23 cellular contexts compared by ENCODE assay signal in the genomic region with DNA sequence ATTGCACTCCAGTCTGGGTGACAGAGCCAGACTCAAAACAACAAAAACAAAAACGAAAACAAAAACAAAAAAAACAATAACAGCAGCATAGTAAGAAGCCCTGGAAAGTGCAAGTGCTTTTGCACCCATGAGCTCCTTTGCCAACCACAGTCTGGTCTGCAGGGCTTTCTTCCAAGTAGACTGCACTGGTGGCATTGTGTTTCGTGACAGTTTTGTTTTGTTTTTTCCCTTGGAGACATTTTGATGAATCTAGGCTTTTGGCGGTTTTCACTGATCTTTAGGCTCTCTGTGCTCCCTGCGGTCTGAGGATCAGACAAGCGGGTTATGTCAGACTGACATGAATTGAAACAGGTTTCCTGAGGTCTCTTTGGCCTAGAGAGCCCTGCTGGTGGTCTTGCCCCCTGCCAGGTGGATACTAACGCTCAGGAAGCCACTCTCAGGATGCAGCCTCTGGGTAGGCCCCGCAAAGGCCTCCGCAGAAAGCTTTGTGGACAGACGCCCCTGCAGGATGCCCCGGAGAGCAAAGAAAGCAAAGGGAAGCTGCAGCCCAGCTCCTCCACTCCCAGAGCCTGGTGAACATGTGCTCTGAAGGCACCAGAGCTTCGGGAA.
DNase-seq lines count a peak whose midpoint lies in the region; ATAC-seq lines count a peak whose summit lies in the region.
"Had no signal": no experiment of that assay in that cellular context is flagged by ENCODE, and none has a peak within 500 bp of the region (broad histone marks: within the 10 kb centered on the region; RNA-seq: fewer than 3 reads in every experiment).

No MANE protein-coding gene starts in this region.

- H3K9me3 Mint-ChIP-seq in activated naive CD8-positive, alpha-beta T cell treated with anti-CD3 and anti-CD28 coated beads, Interleukin-2, amount 10 ng/mL, durations not matched to agents 7 days and 5 days: no peaks in the 10 kb centered on the region
- no peaks in the 10 kb centered on the region for H3K9me3 Mint-ChIP-seq in activated naive CD8-positive, alpha-beta T cell treated with anti-CD3 and anti-CD28 coated beads, Interleukin-2, amount 50 U/mL, for 24 hours
- H3K9me3 Mint-ChIP-seq: activated CD4-positive, alpha-beta memory T cell treated with anti-CD3 and anti-CD28 coated beads for 36 hours; naive B cell; T-helper 2 cell treated with Interferon-gamma antibody and Interleukin-4, amounts not matched to agents 5 μg/mL and 100 μg/mL, for 36 hours had no signal

- H3K4me3 Mint-ChIP-seq in activated naive CD8-positive, alpha-beta T cell treated with anti-CD3 and anti-CD28 coated beads, Interleukin-2, amount 10 ng/mL, durations not matched to agents 7 days and 5 days: no peak overlapping the region
- H3K4me3 Mint-ChIP-seq in activated naive CD8-positive, alpha-beta T cell treated with anti-CD3 and anti-CD28 coated beads, Interleukin-2, amount 50 U/mL, for 24 hours: no peak overlapping the region
- H3K4me3 Mint-ChIP-seq: activated CD4-positive, alpha-beta memory T cell treated with anti-CD3 and anti-CD28 coated beads for 36 hours; CD14-positive monocyte; naive B cell; T-helper 2 cell treated with Interferon-gamma antibody and Interleukin-4, amounts not matched to agents 5 μg/mL and 100 μg/mL, for 36 hours had no signal

- POLR2A ChIA-PET in activated naive CD8-positive, alpha-beta T cell treated with anti-CD3 and anti-CD28 coated beads, Interleukin-2, amount 10 ng/mL, durations not matched to agents 7 days and 5 days (lab: Charles Lee): interaction anchor here (0.7 kb wide), 1 partner anchor 460 kb away, joined by 3 read pairs; no protein-coding TSS in a partner anchor

- peak overlapping the region; percentile 16 for H3K27ac Mint-ChIP-seq in activated naive CD8-positive, alpha-beta T cell treated with anti-CD3 and anti-CD28 coated beads, Interleukin-2, amount 10 ng/mL, durations not matched to agents 7 days and 5 days
- no peak overlapping the region for H3K27ac Mint-ChIP-seq in activated naive CD8-positive, alpha-beta T cell treated with anti-CD3 and anti-CD28 coated beads, Interleukin-2, amount 50 U/mL, for 24 hours
- H3K27ac Mint-ChIP-seq: activated CD4-positive, alpha-beta memory T cell treated with anti-CD3 and anti-CD28 coated beads for 36 hours; CD14-positive monocyte; T-helper 2 cell treated with Interferon-gamma antibody and Interleukin-4, amounts not matched to agents 5 μg/mL and 100 μg/mL, for 36 hours had no signal

- no peak for DNase-seq in activated naive CD8-positive, alpha-beta T cell treated with anti-CD3 and anti-CD28 coated beads, Interleukin-2, amount 10 ng/mL, durations not matched to agents 7 days and 5 days
- DNase-seq in activated naive CD8-positive, alpha-beta T cell treated with anti-CD3 and anti-CD28 coated beads, Interleukin-2, amount 50 U/mL, for 24 hours: no peak
- DNase-seq in astrocyte of the hippocampus (ENCODE audit: low read depth, low spot score): peak; percentile 91
- peak; percentile 44 for DNase-seq in inferior parietal cortex (ENCODE audit: extremely low spot score)
- DNase-seq in superior temporal gyrus (ENCODE audit: extremely low spot score): peak; percentile 80
- no peak for DNase-seq in DMS53 (lab: John Stamatoyannopoulos, UW)
- no peak for DNase-seq in iPS-NIHi7 (ENCODE audit: extremely low spot score)
- DNase-seq in activated T-cell treated with anti-CD3 and anti-CD28 coated beads, Interleukin-2, amount 50 U/mL, for 1 hour: no peak
- DNase-seq: activated CD4-positive, alpha-beta memory T cell treated with anti-CD3 and anti-CD28 coated beads for 36 hours; activated naive CD4-positive, alpha-beta T cell treated with Interleukin-2 at 50 U/mL for 16 hours; GDM1; KBM-7; mesendoderm; naive B cell; NCI-H1694; NCI-H2171; NCI-H526; SK-N-SH; stimulated activated CD4-positive, alpha-beta T cell treated with anti-CD3 and anti-CD28 coated beads, Interleukin-12 subunit alpha, Interleukin-12 subunit beta, amount 100 ng/mL, for 4 hours; WERI-Rb-1 had no signal

- ATAC-seq in activated naive CD8-positive, alpha-beta T cell treated with anti-CD3 and anti-CD28 coated beads, Interleukin-2, amount 10 ng/mL, durations not matched to agents 7 days and 5 days (ENCODE audit: low read depth): no peak
- ATAC-seq in activated naive CD8-positive, alpha-beta T cell treated with anti-CD3 and anti-CD28 coated beads, Interleukin-2, amount 50 U/mL, for 24 hours: no peak
- ATAC-seq: A549 had no signal

- H3K36me3 Mint-ChIP-seq in activated naive CD8-positive, alpha-beta T cell treated with anti-CD3 and anti-CD28 coated beads, Interleukin-2, amount 10 ng/mL, durations not matched to agents 7 days and 5 days: no peaks in the 10 kb centered on the region
- H3K36me3 Mint-ChIP-seq in activated naive CD8-positive, alpha-beta T cell treated with anti-CD3 and anti-CD28 coated beads, Interleukin-2, amount 50 U/mL, for 24 hours (ENCODE audit: low read depth): no peaks in the 10 kb centered on the region
- H3K36me3 Mint-ChIP-seq: activated CD4-positive, alpha-beta memory T cell treated with anti-CD3 and anti-CD28 coated beads for 36 hours; CD14-positive monocyte; naive B cell had no signal

- no peaks in the 10 kb centered on the region for H3K4me1 Mint-ChIP-seq in activated naive CD8-positive, alpha-beta T cell treated with anti-CD3 and anti-CD28 coated beads, Interleukin-2, amount 10 ng/mL, durations not matched to agents 7 days and 5 days
- H3K4me1 Mint-ChIP-seq in activated naive CD8-positive, alpha-beta T cell treated with anti-CD3 and anti-CD28 coated beads, Interleukin-2, amount 50 U/mL, for 24 hours: no peaks in the 10 kb centered on the region
- H3K4me1 Mint-ChIP-seq: CD14-positive monocyte had no signal

- H3K27me3 Mint-ChIP-seq in activated naive CD8-positive, alpha-beta T cell treated with anti-CD3 and anti-CD28 coated beads, Interleukin-2, amount 10 ng/mL, durations not matched to agents 7 days and 5 days: no peaks in the 10 kb centered on the region
- no peaks in the 10 kb centered on the region for H3K27me3 Mint-ChIP-seq in activated naive CD8-positive, alpha-beta T cell treated with anti-CD3 and anti-CD28 coated beads, Interleukin-2, amount 50 U/mL, for 24 hours
- H3K27me3 Mint-ChIP-seq: activated CD4-positive, alpha-beta memory T cell treated with anti-CD3 and anti-CD28 coated beads for 36 hours had no signal

Comparison
In these comparisons a context has a peak if more than half of its experiments do, and no peak if none do; other contexts are left out.
1. DNase-seq: peak in astrocyte of the hippocampus (single experiment), inferior parietal cortex (single experiment) and superior temporal gyrus (single experiment); none in activated naive CD8-positive, alpha-beta T cell treated with anti-CD3 and anti-CD28 coated beads, Interleukin-2, amount 10 ng/mL, durations not matched to agents 7 days and 5 days (single experiment), activated naive CD8-positive, alpha-beta T cell treated with anti-CD3 and anti-CD28 coated beads, Interleukin-2, amount 50 U/mL, for 24 hours (single experiment), DMS53 (single experiment), iPS-NIHi7 (single experiment) and activated T-cell treated with anti-CD3 and anti-CD28 coated beads, Interleukin-2, amount 50 U/mL, for 1 hour (single experiment).